ENCODE assay signal across 20 cellular contexts in the genomic region with DNA sequence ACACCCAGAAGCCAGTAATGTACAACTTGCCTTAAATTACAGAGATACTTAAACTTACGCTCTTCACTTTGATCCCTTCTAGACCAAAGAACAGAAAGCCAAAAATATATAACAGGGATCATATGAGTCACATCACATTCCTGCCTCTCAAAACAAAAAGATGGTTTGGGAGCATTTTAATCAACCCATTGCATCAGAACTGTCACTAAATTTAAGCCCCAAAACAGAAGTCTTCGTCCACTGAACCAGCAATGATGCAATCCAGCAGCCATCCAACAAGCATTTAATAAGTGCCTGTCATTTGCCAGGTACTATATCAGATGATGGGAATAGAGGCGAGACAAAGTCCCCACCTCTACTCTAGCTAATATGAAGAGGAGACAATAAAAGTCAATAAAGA. TPM values are rescaled to one million over a fixed set of nuclear protein-coding genes. Genes with fewer than 3 reads are reported as not detected.
A peak's percentile ranks its signal among the peaks of the same experiment; 100 is the strongest.
DNase-seq lines count a peak whose midpoint lies in the region; ATAC-seq and TF ChIP-seq lines count a peak whose summit lies in the region.
"Had no signal": no experiment of that assay in that cellular context is flagged by ENCODE, and none has a peak within 500 bp of the region (broad histone marks: within the 10 kb centered on the region; RNA-seq: fewer than 3 reads in every experiment).

No MANE protein-coding gene starts in this region.

- no peak for DNase-seq in activated CD4-positive, alpha-beta memory T cell treated with anti-CD3 and anti-CD28 coated beads, Interleukin-2, amount 10 ng/mL, durations not matched to agents 7 days and 5 days
- no peak for DNase-seq in activated CD4-positive, alpha-beta memory T cell treated with anti-CD3 and anti-CD28 coated beads for 36 hours
- DNase-seq in fibroblast of peridontal ligament (ENCODE audit: extremely low read depth), result peak; percentile 78
- peak; percentile 33 for DNase-seq in stromal cell of bone marrow (ENCODE audit: low read depth)
- DNase-seq in omental fat pad (ENCODE audit: low spot score), result no peak
- DNase-seq in SK-N-DZ (ENCODE audit: low spot score), result no peak
- DNase-seq: activated CD4-positive, alpha-beta T cell treated with anti-CD3 and anti-CD28 coated beads for 48 hours; CD4-positive, alpha-beta memory T cell; DND-41; left lung; NCI-H1105 treated with DMSO at 0.1 percent for 48 hours; NCI-H774; PC-9; stimulated activated naive CD4-positive, alpha-beta T cell treated with Interleukin-2 at 50 U/mL for 16 hours; transverse colon had no signal

- no peaks in the 10 kb centered on the region for H3K27me3 Mint-ChIP-seq in activated CD4-positive, alpha-beta memory T cell treated with anti-CD3 and anti-CD28 coated beads, Interleukin-2, amount 10 ng/mL, durations not matched to agents 7 days and 5 days
- no peaks in the 10 kb centered on the region for H3K27me3 Mint-ChIP-seq in activated CD4-positive, alpha-beta memory T cell treated with anti-CD3 and anti-CD28 coated beads for 36 hours
- H3K27me3 Mint-ChIP-seq in activated T-helper 17 cell treated with anti-CD3 and anti-CD28 coated beads, Interleukin-2, amount 50 U/mL, for 72 hours, result no peaks in the 10 kb centered on the region
- H3K27me3 Mint-ChIP-seq: CD4-positive, alpha-beta memory T cell had no signal

- ATAC-seq in activated T-helper 17 cell treated with anti-CD3 and anti-CD28 coated beads, Interleukin-2, amount 50 U/mL, for 72 hours (replicated peaks), result no peak
- no peak for ATAC-seq in omental fat pad (ENCODE audit: low FRiP score)
- no peak for ATAC-seq in GM18858 (IDR thresholded peaks at IDR 0.05; ENCODE audit: unreplicated experiment)
- ATAC-seq: A549, left lung had no signal

- peaks cover 52% of the 10 kb centered on the region for H3K36me3 Mint-ChIP-seq in activated CD4-positive, alpha-beta memory T cell treated with anti-CD3 and anti-CD28 coated beads, Interleukin-2, amount 10 ng/mL, durations not matched to agents 7 days and 5 days (ENCODE audit: low read depth)
- peaks cover 49% of the 10 kb centered on the region for H3K36me3 Mint-ChIP-seq in activated CD4-positive, alpha-beta memory T cell treated with anti-CD3 and anti-CD28 coated beads for 36 hours
- H3K36me3 Mint-ChIP-seq in activated T-helper 17 cell treated with anti-CD3 and anti-CD28 coated beads, Interleukin-2, amount 50 U/mL, for 72 hours (ENCODE audit: low read depth), result peaks cover 93% of the 10 kb centered on the region

- peak overlapping the region; percentile 1 for H3K27ac Mint-ChIP-seq in activated CD4-positive, alpha-beta memory T cell treated with anti-CD3 and anti-CD28 coated beads, Interleukin-2, amount 10 ng/mL, durations not matched to agents 7 days and 5 days
- no peak overlapping the region for H3K27ac Mint-ChIP-seq in activated CD4-positive, alpha-beta memory T cell treated with anti-CD3 and anti-CD28 coated beads for 36 hours
- peak overlapping the region; percentile 29 for H3K27ac Mint-ChIP-seq in activated T-helper 17 cell treated with anti-CD3 and anti-CD28 coated beads, Interleukin-2, amount 50 U/mL, for 72 hours
- H3K27ac Mint-ChIP-seq: CD4-positive, alpha-beta memory T cell had no signal

- peaks cover 29% of the 10 kb centered on the region for H3K4me1 Mint-ChIP-seq in activated CD4-positive, alpha-beta memory T cell treated with anti-CD3 and anti-CD28 coated beads, Interleukin-2, amount 10 ng/mL, durations not matched to agents 7 days and 5 days
- H3K4me1 Mint-ChIP-seq in activated CD4-positive, alpha-beta memory T cell treated with anti-CD3 and anti-CD28 coated beads for 36 hours (ENCODE audit: low read depth), result peaks cover 14% of the 10 kb centered on the region
- H3K4me1 Mint-ChIP-seq in activated T-helper 17 cell treated with anti-CD3 and anti-CD28 coated beads, Interleukin-2, amount 50 U/mL, for 72 hours, result peaks cover 14% of the 10 kb centered on the region

- H3K9me3 Mint-ChIP-seq in activated CD4-positive, alpha-beta memory T cell treated with anti-CD3 and anti-CD28 coated beads, Interleukin-2, amount 10 ng/mL, durations not matched to agents 7 days and 5 days, result no peaks in the 10 kb centered on the region
- no peaks in the 10 kb centered on the region for H3K9me3 Mint-ChIP-seq in activated CD4-positive, alpha-beta memory T cell treated with anti-CD3 and anti-CD28 coated beads for 36 hours
- no peaks in the 10 kb centered on the region for H3K9me3 Mint-ChIP-seq in activated T-helper 17 cell treated with anti-CD3 and anti-CD28 coated beads, Interleukin-2, amount 50 U/mL, for 72 hours
- H3K9me3 Mint-ChIP-seq: CD4-positive, alpha-beta memory T cell had no signal

- POLR2A ChIA-PET in activated CD4-positive, alpha-beta memory T cell treated with anti-CD3 and anti-CD28 coated beads, Interleukin-2, amount 10 ng/mL, durations not matched to agents 7 days and 5 days (lab: Charles Lee), result no interaction called here
- POLR2A ChIA-PET in activated CD4-positive, alpha-beta memory T cell treated with anti-CD3 and anti-CD28 coated beads for 36 hours (lab: Charles Lee), result no interaction called here

- no peak for TF ChIP-seq CTCF in omental fat pad (IDR thresholded peaks at IDR 0.05)

- intact Hi-C loops in activated CD4-positive, alpha-beta memory T cell treated with anti-CD3 and anti-CD28 coated beads for 36 hours (cut with micrococcal nuclease), result loop anchor here (5.0 kb wide), 1 partner anchor 56 kb away; a partner anchor contains a TSS

- CTCF ChIA-PET in activated CD4-positive, alpha-beta memory T cell treated with anti-CD3 and anti-CD28 coated beads, Interleukin-2, amount 10 ng/mL, durations not matched to agents 7 days and 5 days (lab: Charles Lee), result no interaction called here
- CTCF ChIA-PET in activated CD4-positive, alpha-beta memory T cell treated with anti-CD3 and anti-CD28 coated beads for 36 hours (lab: Charles Lee), result no interaction called here

- H3K4me3 Mint-ChIP-seq in activated CD4-positive, alpha-beta memory T cell treated with anti-CD3 and anti-CD28 coated beads, Interleukin-2, amount 10 ng/mL, durations not matched to agents 7 days and 5 days, result no peak overlapping the region
- H3K4me3 Mint-ChIP-seq in activated CD4-positive, alpha-beta memory T cell treated with anti-CD3 and anti-CD28 coated beads for 36 hours, result no peak overlapping the region
- no peak overlapping the region for H3K4me3 Mint-ChIP-seq in activated T-helper 17 cell treated with anti-CD3 and anti-CD28 coated beads, Interleukin-2, amount 50 U/mL, for 72 hours
- H3K4me3 Mint-ChIP-seq: CD4-positive, alpha-beta memory T cell had no signal

RNA-seq across cellular contexts. Expression of a gene that starts 42.7 kb away (rescaled TPM):
- not detected for total RNA-seq in activated CD4-positive, alpha-beta memory T cell treated with anti-CD3 and anti-CD28 coated beads, Interleukin-2, amount 10 ng/mL, durations not matched to agents 7 days and 5 days
- not detected for total RNA-seq in activated CD4-positive, alpha-beta memory T cell treated with anti-CD3 and anti-CD28 coated beads for 36 hours
- total RNA-seq in activated T-helper 17 cell treated with anti-CD3 and anti-CD28 coated beads, Interleukin-2, amount 50 U/mL, for 72 hours, result not detected
- total RNA-seq in omental fat pad, result 1 to 10 TPM in 2 of 4 donors, under 1 TPM in 2; 0.19 to 1.4 (median 0.75) TPM
- not detected in 2 replicates for polyA plus RNA-seq in SK-N-DZ (2014; cell fraction: cytosol; rRNA removed)
- polyA plus RNA-seq in SK-N-DZ (2014; cell fraction: nucleus; rRNA removed), result 0.05 TPM in 1 of 2 replicates, not detected in the other
- total RNA-seq: ascending aorta; CD4-positive, alpha-beta memory T cell; endothelial cell of umbilical vein; left lung; PC-9 had no signal
- polyA plus RNA-seq: CD4-positive, alpha-beta memory T cell; endothelial cell of umbilical vein had no signal

RNA-seq across cellular contexts. Expression of a gene that starts 56.4 kb away (rescaled TPM):
- 10 to 100 TPM; 23.2 to 24.7 TPM for total RNA-seq in activated CD4-positive, alpha-beta memory T cell treated with anti-CD3 and anti-CD28 coated beads, Interleukin-2, amount 10 ng/mL, durations not matched to agents 7 days and 5 days
- 10 to 100 TPM; 29.6 to 32.0 TPM for total RNA-seq in activated CD4-positive, alpha-beta memory T cell treated with anti-CD3 and anti-CD28 coated beads for 36 hours
- total RNA-seq in activated T-helper 17 cell treated with anti-CD3 and anti-CD28 coated beads, Interleukin-2, amount 50 U/mL, for 72 hours, result 10 to 100 TPM; 23.3 to 44.5 TPM
- total RNA-seq in omental fat pad, result 10 to 100 TPM in 3 of 4 donors, 1 to 10 TPM in 1; 9.2 to 16.3 (median 11.8) TPM
- polyA plus RNA-seq in SK-N-DZ (2014; cell fraction: cytosol; rRNA removed), result 46.5 and 49.9 TPM in 2 replicates
- polyA plus RNA-seq in SK-N-DZ (2014; cell fraction: nucleus; rRNA removed), result 25.2 and 26.7 TPM in 2 replicates

Comparison
In these comparisons a context has a peak if more than half of its experiments do, and no peak if none do; other contexts are left out.
1. DNase-seq: peak in fibroblast of peridontal ligament (single experiment) and stromal cell of bone marrow (single experiment); none in activated CD4-positive, alpha-beta memory T cell treated with anti-CD3 and anti-CD28 coated beads, Interleukin-2, amount 10 ng/mL, durations not matched to agents 7 days and 5 days (single experiment), activated CD4-positive, alpha-beta memory T cell treated with anti-CD3 and anti-CD28 coated beads for 36 hours (single experiment), omental fat pad (single experiment) and SK-N-DZ (single experiment).